Comparison of ENCODE assay signal across 16 cellular contexts in the genomic region with DNA sequence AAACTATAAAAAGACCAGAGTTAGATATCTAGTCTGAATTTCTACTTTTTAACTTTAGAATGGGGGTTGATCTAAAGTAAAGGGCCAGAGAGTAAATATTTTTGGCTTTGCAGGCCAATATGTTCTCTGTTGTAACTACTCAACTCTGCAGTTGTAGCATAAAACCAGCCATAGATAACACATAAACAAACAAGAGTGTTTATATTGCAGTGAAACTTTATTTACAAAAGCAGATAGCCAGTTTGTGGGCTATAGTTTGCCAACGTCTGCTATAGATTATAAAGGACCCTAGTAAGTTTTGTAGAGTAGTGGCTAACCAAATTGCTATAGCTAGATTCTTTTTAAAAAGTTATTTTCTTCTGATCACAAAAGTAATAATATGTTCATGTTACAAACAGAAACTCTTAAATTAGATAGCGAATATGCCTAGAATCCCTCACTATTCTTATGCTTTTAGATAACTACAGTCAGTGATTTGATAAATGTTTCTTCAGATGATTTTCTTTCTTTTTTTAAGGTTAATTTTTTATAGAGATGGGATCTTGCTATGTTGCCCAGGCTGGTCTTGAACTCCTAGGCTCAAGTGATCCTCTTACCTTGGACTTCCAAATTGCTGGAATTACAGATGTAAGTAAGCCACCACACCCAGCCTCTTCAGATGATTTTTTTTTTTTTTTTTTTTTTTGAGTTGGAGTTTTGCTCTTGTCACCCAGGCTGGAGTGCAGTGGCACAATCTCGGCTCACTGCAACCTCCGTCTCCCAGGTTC.
DNase-seq lines count a peak whose midpoint lies in the region; ATAC-seq and TF ChIP-seq lines count a peak whose summit lies in the region.
"Had no signal": no experiment of that assay in that cellular context is flagged by ENCODE, and none has a peak within 500 bp of the region (broad histone marks: within the 10 kb centered on the region; RNA-seq: fewer than 3 reads in every experiment).

No MANE protein-coding gene starts in this region.

- H4K20me1 ChIP-seq in SU-DHL-6 (ENCODE audit: low read depth, low read length): no peaks in the 10 kb centered on the region
- H4K20me1 ChIP-seq: BLaER1 treated with 17β-estradiol and CSF1 and Interleukin-3, amounts not matched to agents 10 nM and 100 nM had no signal

- no peak overlapping the region for H3K4me3 ChIP-seq in HEK293 (ENCODE audit: low read depth, low read length)
- H3K4me3 ChIP-seq in SU-DHL-6 (ENCODE audit: insufficient read depth, low read length, poor library complexity, severe bottlenecking): no peak overlapping the region
- H3K4me3 ChIP-seq: BLaER1 treated with 17β-estradiol and CSF1 and Interleukin-3, amounts not matched to agents 10 nM and 100 nM; HAP-1 had no signal

- no peaks in the 10 kb centered on the region for H3F3A ChIP-seq in SU-DHL-6 (ENCODE audit: insufficient read depth)

- DNase-seq in fibroblast of peridontal ligament (ENCODE audit: extremely low read depth): peak; percentile 2
- no peak for DNase-seq in NCI-H345 treated with DMSO at 0.1 percent for 48 hours (lab: John Stamatoyannopoulos, UW; ENCODE audit: unreplicated experiment)
- DNase-seq in anterior cingulate cortex (lab: John Stamatoyannopoulos, UW): no peak
- DNase-seq: CD8-positive, alpha-beta memory T cell; COR-L47; DMS 273 treated with DMSO at 0.1 percent for 48 hours; DMS79; GF-D8; KG1 had no signal

- H3K36me3 ChIP-seq in HEK293 (ENCODE audit: control insufficient read depth in 2 of 2, insufficient read depth in 1 of 2, low read length in 2 of 2) (no peaks in the 10 kb centered on the region), SU-DHL-6 (ENCODE audit: low read length) (no peaks in the 10 kb centered on the region)
- H3K36me3 ChIP-seq: BLaER1 treated with 17β-estradiol and CSF1 and Interleukin-3, amounts not matched to agents 10 nM and 100 nM; HAP-1 had no signal

- ATAC-seq in HG02973 (IDR thresholded peaks at IDR 0.05; ENCODE audit: unreplicated experiment) (no peak), HG03108 (IDR thresholded peaks at IDR 0.05; ENCODE audit: unreplicated experiment) (no peak)

- H2AFZ ChIP-seq in SU-DHL-6 (ENCODE audit: low read depth, low read length, severe bottlenecking): peak overlapping the region; percentile 32

- no peaks in the 10 kb centered on the region for H3K27me3 ChIP-seq in SU-DHL-6 (ENCODE audit: low read length)
- H3K27me3 ChIP-seq: BLaER1 treated with 17β-estradiol and CSF1 and Interleukin-3, amounts not matched to agents 10 nM and 100 nM had no signal

- H3K9me2 ChIP-seq in SU-DHL-6 (replicated peaks; ENCODE audit: insufficient read depth, low read length): no peaks in the 10 kb centered on the region

- no peak overlapping the region for H3K9ac ChIP-seq in SU-DHL-6 (ENCODE audit: low read length)
- H3K9ac ChIP-seq: BLaER1 treated with 17β-estradiol and CSF1 and Interleukin-3, amounts not matched to agents 10 nM and 100 nM had no signal

- H3K27ac ChIP-seq in 22Rv1 (peak overlapping the region; percentile 23; the same call in 1 of the 2 replicates), HEK293 (ENCODE audit: extremely low read depth, low read depth, low read length) (no peak overlapping the region), SU-DHL-6 (ENCODE audit: low read depth, low read length) (peak overlapping the region; percentile 4; the same call in 1 of the 2 replicates)
- H3K27ac ChIP-seq: BLaER1 treated with 17β-estradiol and CSF1 and Interleukin-3, amounts not matched to agents 10 nM and 100 nM had no signal

- no peaks in the 10 kb centered on the region for H3K79me2 ChIP-seq in SU-DHL-6 (ENCODE audit: insufficient read depth, low read length)

- POLR2A ChIA-PET in HEK293 (lab: Yijun Ruan, JAX): no interaction called here

- H3K4me1 ChIP-seq in HEK293 (ENCODE audit: control insufficient read depth, insufficient read depth, low read length): peaks cover 5% of the 10 kb centered on the region
- H3K4me1 ChIP-seq: HAP-1 had no signal

- peak overlapping the region; percentile 7 for H3K4me2 ChIP-seq in SU-DHL-6 (ENCODE audit: low read depth, low read length, poor library complexity, severe bottlenecking)
- H3K4me2 ChIP-seq: BLaER1 treated with 17β-estradiol and CSF1 and Interleukin-3, amounts not matched to agents 10 nM and 100 nM had no signal

- H3K9me3 ChIP-seq in HEK293 (ENCODE audit: control insufficient read depth, insufficient read depth, low read depth, low read length) (no peaks in the 10 kb centered on the region), SU-DHL-6 (ENCODE audit: insufficient read depth, low read length) (no peaks in the 10 kb centered on the region)
- H3K9me3 ChIP-seq: BLaER1 treated with 17β-estradiol and CSF1 and Interleukin-3, amounts not matched to agents 10 nM and 100 nM; HAP-1 had no signal

- TF ChIP-seq CTCF in 22Rv1 (IDR thresholded peaks at IDR 0.05) (no peak), HEK293 (tag by site-specific recombination; IDR thresholded peaks at IDR 0.05) (no peak), SU-DHL-6 (IDR thresholded peaks at IDR 0.05; ENCODE audit: insufficient read depth, low read length, poor library complexity, severe bottlenecking) (no peak)

- CTCF ChIA-PET in HEK293 (lab: Yijun Ruan, JAX): no interaction called here

TF ChIP-seq in HEK293, 187 proteins besides CTCF, POLR2A, EP300 and RAD21 (continues in another document):
- no peak for TF ChIP-seq ZNF266 (tag by site-specific recombination; IDR thresholded peaks at IDR 0.05; ENCODE audit: low read depth)
- TF ChIP-seq, protein P1, sequence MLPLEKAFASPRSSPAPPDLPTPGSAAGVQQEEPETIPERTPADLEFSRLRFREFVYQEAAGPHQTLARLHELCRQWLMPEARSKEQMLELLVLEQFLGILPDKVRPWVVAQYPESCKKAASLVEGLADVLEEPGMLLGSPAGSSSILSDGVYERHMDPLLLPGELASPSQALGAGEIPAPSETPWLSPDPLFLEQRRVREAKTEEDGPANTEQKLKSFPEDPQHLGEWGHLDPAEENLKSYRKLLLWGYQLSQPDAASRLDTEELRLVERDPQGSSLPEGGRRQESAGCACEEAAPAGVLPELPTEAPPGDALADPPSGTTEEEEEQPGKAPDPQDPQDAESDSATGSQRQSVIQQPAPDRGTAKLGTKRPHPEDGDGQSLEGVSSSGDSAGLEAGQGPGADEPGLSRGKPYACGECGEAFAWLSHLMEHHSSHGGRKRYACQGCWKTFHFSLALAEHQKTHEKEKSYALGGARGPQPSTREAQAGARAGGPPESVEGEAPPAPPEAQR (tag by site-specific recombination; IDR thresholded peaks at IDR 0.05): no peak
- no peak for TF ChIP-seq ZNF138 (tag by site-specific recombination; IDR thresholded peaks at IDR 0.05; ENCODE audit: borderline replicate concordance)
- TF ChIP-seq ZFP3 (tag by site-specific recombination; IDR thresholded peaks at IDR 0.05; ENCODE audit: low read depth): no peak
- TF ChIP-seq, protein P2, sequence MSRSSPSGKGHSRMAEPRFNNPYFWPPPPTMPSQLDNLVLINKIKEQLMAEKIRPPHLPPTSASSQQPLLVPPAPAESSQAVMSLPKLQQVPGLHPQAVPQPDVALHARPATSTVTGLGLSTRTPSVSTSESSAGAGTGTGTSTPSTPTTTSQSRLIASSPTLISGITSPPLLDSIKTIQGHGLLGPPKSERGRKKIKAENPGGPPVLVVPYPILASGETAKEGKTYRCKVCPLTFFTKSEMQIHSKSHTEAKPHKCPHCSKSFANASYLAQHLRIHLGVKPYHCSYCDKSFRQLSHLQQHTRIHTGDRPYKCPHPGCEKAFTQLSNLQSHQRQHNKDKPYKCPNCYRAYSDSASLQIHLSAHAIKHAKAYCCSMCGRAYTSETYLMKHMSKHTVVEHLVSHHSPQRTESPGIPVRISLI (tag by site-specific recombination; IDR thresholded peaks at IDR 0.05): 0 out of 2 replicates have a peak, but pooled peaks have one; percentile 27
- TF ChIP-seq, protein P3, sequence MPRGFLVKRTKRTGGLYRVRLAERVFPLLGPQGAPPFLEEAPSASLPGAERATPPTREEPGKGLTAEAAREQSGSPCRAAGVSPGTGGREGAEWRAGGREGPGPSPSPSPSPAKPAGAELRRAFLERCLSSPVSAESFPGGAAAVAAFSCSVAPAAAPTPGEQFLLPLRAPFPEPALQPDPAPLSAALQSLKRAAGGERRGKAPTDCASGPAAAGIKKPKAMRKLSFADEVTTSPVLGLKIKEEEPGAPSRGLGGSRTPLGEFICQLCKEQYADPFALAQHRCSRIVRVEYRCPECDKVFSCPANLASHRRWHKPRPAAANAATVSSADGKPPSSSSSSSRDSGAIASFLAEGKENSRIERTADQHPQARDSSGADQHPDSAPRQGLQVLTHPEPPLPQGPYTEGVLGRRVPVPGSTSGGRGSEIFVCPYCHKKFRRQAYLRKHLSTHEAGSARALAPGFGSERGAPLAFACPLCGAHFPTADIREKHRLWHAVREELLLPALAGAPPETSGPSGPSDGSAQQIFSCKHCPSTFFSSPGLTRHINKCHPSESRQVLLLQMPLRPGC (tag by site-specific recombination; IDR thresholded peaks at IDR 0.05): no peak
- TF ChIP-seq, protein P4, sequence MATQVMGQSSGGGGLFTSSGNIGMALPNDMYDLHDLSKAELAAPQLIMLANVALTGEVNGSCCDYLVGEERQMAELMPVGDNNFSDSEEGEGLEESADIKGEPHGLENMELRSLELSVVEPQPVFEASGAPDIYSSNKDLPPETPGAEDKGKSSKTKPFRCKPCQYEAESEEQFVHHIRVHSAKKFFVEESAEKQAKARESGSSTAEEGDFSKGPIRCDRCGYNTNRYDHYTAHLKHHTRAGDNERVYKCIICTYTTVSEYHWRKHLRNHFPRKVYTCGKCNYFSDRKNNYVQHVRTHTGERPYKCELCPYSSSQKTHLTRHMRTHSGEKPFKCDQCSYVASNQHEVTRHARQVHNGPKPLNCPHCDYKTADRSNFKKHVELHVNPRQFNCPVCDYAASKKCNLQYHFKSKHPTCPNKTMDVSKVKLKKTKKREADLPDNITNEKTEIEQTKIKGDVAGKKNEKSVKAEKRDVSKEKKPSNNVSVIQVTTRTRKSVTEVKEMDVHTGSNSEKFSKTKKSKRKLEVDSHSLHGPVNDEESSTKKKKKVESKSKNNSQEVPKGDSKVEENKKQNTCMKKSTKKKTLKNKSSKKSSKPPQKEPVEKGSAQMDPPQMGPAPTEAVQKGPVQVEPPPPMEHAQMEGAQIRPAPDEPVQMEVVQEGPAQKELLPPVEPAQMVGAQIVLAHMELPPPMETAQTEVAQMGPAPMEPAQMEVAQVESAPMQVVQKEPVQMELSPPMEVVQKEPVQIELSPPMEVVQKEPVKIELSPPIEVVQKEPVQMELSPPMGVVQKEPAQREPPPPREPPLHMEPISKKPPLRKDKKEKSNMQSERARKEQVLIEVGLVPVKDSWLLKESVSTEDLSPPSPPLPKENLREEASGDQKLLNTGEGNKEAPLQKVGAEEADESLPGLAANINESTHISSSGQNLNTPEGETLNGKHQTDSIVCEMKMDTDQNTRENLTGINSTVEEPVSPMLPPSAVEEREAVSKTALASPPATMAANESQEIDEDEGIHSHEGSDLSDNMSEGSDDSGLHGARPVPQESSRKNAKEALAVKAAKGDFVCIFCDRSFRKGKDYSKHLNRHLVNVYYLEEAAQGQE (tag by site-specific recombination; IDR thresholded peaks at IDR 0.05): no peak
